22 cellular contexts compared by ENCODE assay signal in genomic region chr10:26944261-26944882, GRCh38.
DNase-seq lines count a peak whose midpoint lies in the region; ATAC-seq and TF ChIP-seq lines count a peak whose summit lies in the region.
"Had no signal": no experiment of that assay in that cellular context is flagged by ENCODE, and none has a peak within 500 bp of the region (broad histone marks: within the 10 kb centered on the region; RNA-seq: fewer than 3 reads in every experiment).

No MANE protein-coding gene starts in this region.

- no peak overlapping the region for H3K4me3 Mint-ChIP-seq in activated T-cell treated with anti-CD3 and anti-CD28 coated beads, Interleukin-2, amount 50 U/mL, for 24 hours
- H3K4me3 Mint-ChIP-seq in activated CD8-positive, alpha-beta T cell treated with anti-CD3 and anti-CD28 coated beads for 36 hours, result no peak overlapping the region
- peak overlapping the region in 4 of 10 donors; percentile 22 to 50 (median 36) for H3K4me3 Mint-ChIP-seq in naive thymus-derived CD4-positive, alpha-beta T cell

- POLR2A ChIA-PET in activated CD8-positive, alpha-beta T cell treated with anti-CD3 and anti-CD28 coated beads for 36 hours (lab: Charles Lee), result no interaction called here
- POLR2A ChIA-PET in naive thymus-derived CD4-positive, alpha-beta T cell (lab: Charles Lee), result no interaction called here

- ATAC-seq in activated CD8-positive, alpha-beta T cell treated with anti-CD3 and anti-CD28 coated beads for 36 hours, result peak; percentile 37
- peak; percentile 66 for ATAC-seq in naive thymus-derived CD4-positive, alpha-beta T cell
- ATAC-seq in HG03342 (IDR thresholded peaks at IDR 0.05; ENCODE audit: unreplicated experiment), result no peak
- no peak for ATAC-seq in aorta (ENCODE audit: low FRiP score)
- ATAC-seq: HepG2 had no signal

- no peaks in the 10 kb centered on the region for H3K4me1 ChIP-seq in naive thymus-derived CD4-positive, alpha-beta T cell (ENCODE audit: control insufficient read depth in 2 of 2, insufficient read depth in 2 of 2, low read length in 2 of 2)
- H3K4me1 ChIP-seq in aorta (ENCODE audit: control insufficient read depth in 1 of 2, insufficient read depth in 2 of 2, low read length in 2 of 2), result no peaks in the 10 kb centered on the region
- H3K4me1 ChIP-seq: BE2C, SJCRH30 had no signal

- H3K36me3 ChIP-seq in H7 (replicated peaks; ENCODE audit: control insufficient read depth, insufficient read depth, low read length) (no peaks in the 10 kb centered on the region), aorta (ENCODE audit: control insufficient read depth in 1 of 2, insufficient read depth in 2 of 2, low read length in 1 of 2) (no peaks in the 10 kb centered on the region)
- H3K36me3 ChIP-seq in naive thymus-derived CD4-positive, alpha-beta T cell (ENCODE audit: control insufficient read depth in 2 of 3, insufficient read depth in 3 of 3, low read length in 3 of 3), result no peaks in the 10 kb centered on the region
- H3K36me3 ChIP-seq: BE2C, SJCRH30 had no signal

- H3K27me3 ChIP-seq in H7 (ENCODE audit: control insufficient read depth, insufficient read depth, low read length) (no peaks in the 10 kb centered on the region; the same call in 1 of the 2 replicates), aorta (ENCODE audit: control insufficient read depth in 1 of 2, insufficient read depth in 2 of 2, low read length in 1 of 2) (no peaks in the 10 kb centered on the region)
- no peaks in the 10 kb centered on the region for H3K27me3 ChIP-seq in naive thymus-derived CD4-positive, alpha-beta T cell (ENCODE audit: control insufficient read depth in 2 of 2, insufficient read depth in 2 of 2, low read length in 2 of 2)
- H3K27me3 ChIP-seq: BE2C, SJCRH30 had no signal

- H3K27ac Mint-ChIP-seq in activated T-cell treated with anti-CD3 and anti-CD28 coated beads, Interleukin-2, amount 50 U/mL, for 24 hours, result peak overlapping the region; percentile 18
- H3K27ac Mint-ChIP-seq in activated CD8-positive, alpha-beta T cell treated with anti-CD3 and anti-CD28 coated beads for 36 hours, result no peak overlapping the region
- peak overlapping the region in 3 of 9 donors; percentile 2 to 83 (median 63) for H3K27ac Mint-ChIP-seq in naive thymus-derived CD4-positive, alpha-beta T cell

- intact Hi-C loops in activated CD8-positive, alpha-beta T cell treated with anti-CD3 and anti-CD28 coated beads for 36 hours (cut with micrococcal nuclease), result no loop called here
- intact Hi-C loops in naive thymus-derived CD4-positive, alpha-beta T cell (cut with micrococcal nuclease), result no loop called here
- intact Hi-C loops in aorta (cut with DNase I), result no loop called here

- no peaks in the 10 kb centered on the region for H3K9me3 Mint-ChIP-seq in activated T-cell treated with anti-CD3 and anti-CD28 coated beads, Interleukin-2, amount 50 U/mL, for 24 hours
- no peaks in the 10 kb centered on the region for H3K9me3 Mint-ChIP-seq in activated CD8-positive, alpha-beta T cell treated with anti-CD3 and anti-CD28 coated beads for 36 hours
- no peaks in the 10 kb centered on the region for H3K9me3 Mint-ChIP-seq in naive thymus-derived CD4-positive, alpha-beta T cell
- H3K9me3 Mint-ChIP-seq: CD4-positive, CD25-positive, alpha-beta regulatory T cell had no signal

- no peak overlapping the region for H3K27ac ChIP-seq in naive thymus-derived CD4-positive, alpha-beta T cell (ENCODE audit: low read depth, low read length)
- H3K27ac ChIP-seq in aorta (ENCODE audit: low read depth in 1 of 2, low read length in 2 of 2), result no peak overlapping the region
- H3K27ac ChIP-seq: SJCRH30 had no signal

- TF ChIP-seq CTCF in activated CD8-positive, alpha-beta T cell treated with anti-CD3 and anti-CD28 coated beads for 36 hours (IDR thresholded peaks at IDR 0.05), result no peak

- WGBS in aorta, 2 donors, result 91 to 92% methylated on average over 18 of the region's 18 CpGs

- H3K36me3 Mint-ChIP-seq in activated T-cell treated with anti-CD3 and anti-CD28 coated beads, Interleukin-2, amount 50 U/mL, for 24 hours (ENCODE audit: low read depth), result no peaks in the 10 kb centered on the region
- H3K36me3 Mint-ChIP-seq in activated CD8-positive, alpha-beta T cell treated with anti-CD3 and anti-CD28 coated beads for 36 hours (ENCODE audit: low read depth), result no peaks in the 10 kb centered on the region
- H3K36me3 Mint-ChIP-seq in naive thymus-derived CD4-positive, alpha-beta T cell, result peaks cover 0 to 4% (median 0%) of the 10 kb centered on the region in 5 donors
- H3K36me3 Mint-ChIP-seq: CD4-positive, CD25-positive, alpha-beta regulatory T cell had no signal

- peaks cover 13% of the 10 kb centered on the region for H3K27me3 Mint-ChIP-seq in activated T-cell treated with anti-CD3 and anti-CD28 coated beads, Interleukin-2, amount 50 U/mL, for 24 hours
- peaks cover 6% of the 10 kb centered on the region for H3K27me3 Mint-ChIP-seq in activated CD8-positive, alpha-beta T cell treated with anti-CD3 and anti-CD28 coated beads for 36 hours
- peaks cover 10 to 23% (median 16%) of the 10 kb centered on the region in 5 donors for H3K27me3 Mint-ChIP-seq in naive thymus-derived CD4-positive, alpha-beta T cell

- DNase-seq in activated T-cell treated with anti-CD3 and anti-CD28 coated beads, Interleukin-2, amount 50 U/mL, for 24 hours, result no peak
- DNase-seq in activated T-cell treated with anti-CD3 and anti-CD28 coated beads for 4 hours (no peak), H7 (peak; percentile 29), NCI-H1694 (lab: John Stamatoyannopoulos, UW) (no peak), aorta (no peak)
- DNase-seq in activated CD8-positive, alpha-beta T cell treated with anti-CD3 and anti-CD28 coated beads for 36 hours, result no peak
- peak in 1 of 9 donors; percentile 2 for DNase-seq in naive thymus-derived CD4-positive, alpha-beta T cell
- DNase-seq: BE2C; CD4-positive, CD25-positive, alpha-beta regulatory T cell; KBM-7; MM.1S; NCI-H1048; NCI-H1436 treated with DMSO at 0.1 percent for 48 hours; NCI-H2029; NCI-H2171; NCI-H345; NCI-H524 treated with DMSO at 0.1 percent for 48 hours; NCI-H82; OCI-M1; SJCRH30 had no signal

- CTCF ChIA-PET in activated CD8-positive, alpha-beta T cell treated with anti-CD3 and anti-CD28 coated beads for 36 hours (lab: Charles Lee), result no interaction called here
- CTCF ChIA-PET in naive thymus-derived CD4-positive, alpha-beta T cell (lab: Charles Lee), result no interaction called here

- H3K4me3 ChIP-seq in H7 (ENCODE audit: insufficient read depth, low read depth, low read length) (no peak overlapping the region), aorta (ENCODE audit: low read length in 2 of 2) (no peak overlapping the region)
- no peak overlapping the region for H3K4me3 ChIP-seq in naive thymus-derived CD4-positive, alpha-beta T cell (ENCODE audit: low read length)
- H3K4me3 ChIP-seq: SJCRH30 had no signal

- H3K4me1 Mint-ChIP-seq in activated T-cell treated with anti-CD3 and anti-CD28 coated beads, Interleukin-2, amount 50 U/mL, for 24 hours (ENCODE audit: low read depth), result peaks cover 2% of the 10 kb centered on the region
- peaks cover 2% of the 10 kb centered on the region for H3K4me1 Mint-ChIP-seq in activated CD8-positive, alpha-beta T cell treated with anti-CD3 and anti-CD28 coated beads for 36 hours (ENCODE audit: low read depth)
- peaks cover 0 to 3% (median 0%) of the 10 kb centered on the region in 7 donors for H3K4me1 Mint-ChIP-seq in naive thymus-derived CD4-positive, alpha-beta T cell

- no peaks in the 10 kb centered on the region for H3K9me3 ChIP-seq in naive thymus-derived CD4-positive, alpha-beta T cell (ENCODE audit: control insufficient read depth in 2 of 3, low read length in 3 of 3)
- no peaks in the 10 kb centered on the region for H3K9me3 ChIP-seq in aorta (ENCODE audit: control insufficient read depth, low read length)
- H3K9me3 ChIP-seq: BE2C, SJCRH30 had no signal

Comparison
In these comparisons a context has a peak if more than half of its experiments do, and no peak if none do; other contexts are left out.
1. ATAC-seq: peak in activated CD8-positive, alpha-beta T cell treated with anti-CD3 and anti-CD28 coated beads for 36 hours (single experiment) and naive thymus-derived CD4-positive, alpha-beta T cell (single experiment); none in HG03342 (single experiment) and aorta (single experiment).